Comparison of ENCODE assay signal across 1 cellular context in genomic region chr12:49967042-49967776, GRCh38.
TF ChIP-seq lines count a peak whose summit lies in the region.

No MANE protein-coding gene starts in this region.

TF ChIP-seq in H1, 55 proteins besides CTCF, POLR2A, EP300 and RAD21 (continued from another document):
- TF ChIP-seq E2F6 (IDR thresholded peaks at IDR 0.05) = 0 out of 2 replicates have a peak, but pooled peaks have one; percentile 27
- TF ChIP-seq CHD7 (IDR thresholded peaks at IDR 0.05; ENCODE audit: insufficient replicate concordance, low read length) = no peak
- peak; percentile 31; the same call in 1 of the 2 replicates for TF ChIP-seq YY1 (IDR thresholded peaks at IDR 0.05; ENCODE audit: low read depth, low read length)
- no peak for TF ChIP-seq SUZ12 (IDR thresholded peaks at IDR 0.05; ENCODE audit: low read length)
- peak; percentile 19; the same call in 1 of the 2 replicates for TF ChIP-seq CREB1 (IDR thresholded peaks at IDR 0.05)
- TF ChIP-seq SP2 (IDR thresholded peaks at IDR 0.05; ENCODE audit: low read length) = no peak
- TF ChIP-seq HDAC2 (IDR thresholded peaks at IDR 0.05; ENCODE audit: borderline replicate concordance in 1 of 2, low read depth in 2 of 2, low read length in 2 of 2) = 0 out of 4 replicates have a peak, but pooled peaks of 1 of the 2 experiments have one; percentile 11
- TF ChIP-seq SIN3A (conservative IDR thresholded peaks at IDR 0.05 in 1 of 2, IDR thresholded peaks at IDR 0.05 in 1 of 2; ENCODE audit: low read depth in 1 of 2, low read length in 2 of 2) = 0 out of 4 replicates have a peak, but pooled peaks of 1 of the 2 experiments have one; percentile 17
- no peak for TF ChIP-seq TCF12 (IDR thresholded peaks at IDR 0.05; ENCODE audit: low read depth, low read length)
- TF ChIP-seq TAF7 (optimal IDR thresholded peaks at IDR 0.05; ENCODE audit: borderline replicate concordance, low read depth, low read length) = no peak
- TF ChIP-seq KDM4A (IDR thresholded peaks at IDR 0.05; ENCODE audit: low read depth, low read length, severe bottlenecking) = peak; percentile 95
- no peak for TF ChIP-seq KDM1A (IDR thresholded peaks at IDR 0.05; ENCODE audit: borderline replicate concordance, low read length)
- TF ChIP-seq BACH1 (IDR thresholded peaks at IDR 0.05; ENCODE audit: low read length) = peak; percentile 62
- no peak for TF ChIP-seq RXRA (IDR thresholded peaks at IDR 0.05; ENCODE audit: insufficient read depth, low read depth, low read length)
- no peak for TF ChIP-seq TAF1 (IDR thresholded peaks at IDR 0.05; ENCODE audit: low read depth, low read length)
- no peak for TF ChIP-seq SAP30 (IDR thresholded peaks at IDR 0.05; ENCODE audit: insufficient read depth, insufficient replicate concordance, low read length)
- TF ChIP-seq CHD2 (IDR thresholded peaks at IDR 0.05; ENCODE audit: low read length) = no peak
- no peak for TF ChIP-seq CTBP2 (IDR thresholded peaks at IDR 0.05; ENCODE audit: borderline replicate concordance, insufficient read depth, insufficient read length, low read length)
